ENCODE assay signal across 9 cellular contexts in the genomic region with DNA sequence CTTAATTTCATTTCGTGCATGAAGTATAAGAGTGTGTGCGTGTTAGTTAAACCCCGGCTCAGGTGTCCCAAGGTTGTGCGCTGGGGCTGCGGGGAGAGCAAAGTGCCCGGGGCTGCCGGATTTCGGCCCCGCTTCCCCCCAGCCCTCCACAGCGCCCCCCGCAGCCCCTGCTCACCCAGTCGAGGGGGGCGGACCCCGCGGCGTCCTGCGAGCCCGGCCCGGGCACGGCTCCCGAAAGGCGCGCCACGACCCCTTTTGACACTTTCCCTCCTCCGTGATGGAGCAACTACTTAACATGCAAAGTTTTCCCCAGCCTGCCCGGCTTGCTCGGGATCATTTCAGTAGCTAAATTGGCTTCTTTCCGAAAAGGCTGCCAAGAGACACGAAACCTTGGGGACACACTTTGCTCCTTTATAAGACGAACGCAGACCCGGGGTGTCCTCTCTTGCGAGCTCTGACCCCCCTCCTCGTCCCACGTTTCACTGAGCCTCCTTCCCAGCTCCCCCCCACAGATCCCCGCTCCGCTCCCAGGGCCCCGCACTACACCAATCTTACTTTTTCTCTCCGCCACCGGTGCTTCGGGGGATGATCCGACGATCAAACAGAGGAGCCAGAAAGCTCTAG. TPM values are rescaled to one million over a fixed set of nuclear protein-coding genes. Genes with fewer than 3 reads are reported as not detected.
A peak's percentile ranks its signal among the peaks of the same experiment; 100 is the strongest.
DNase-seq lines count a peak whose midpoint lies in the region; ATAC-seq and TF ChIP-seq lines count a peak whose summit lies in the region.
"Had no signal": no experiment of that assay in that cellular context is flagged by ENCODE, and none has a peak within 500 bp of the region (broad histone marks: within the 10 kb centered on the region; RNA-seq: fewer than 3 reads in every experiment).

No MANE protein-coding gene starts in this region.

- H3K9ac ChIP-seq in Loucy (ENCODE audit: low read depth, low read length, poor library complexity, severe bottlenecking) (peak overlapping the region; percentile 30), iPS-18a (ENCODE audit: low read length) (peak overlapping the region; percentile 13), skeletal muscle tissue (ENCODE audit: low read depth in 1 of 3, low read length in 3 of 3) (peak overlapping the region; percentile 70 to 77 (median 75))
- H3K9ac ChIP-seq: KMS-11 had no signal

- ATAC-seq in GM21825 (IDR thresholded peaks at IDR 0.05; ENCODE audit: unreplicated experiment): no peak
- no peak for ATAC-seq in GM21529 (IDR thresholded peaks at IDR 0.05; ENCODE audit: unreplicated experiment)
- ATAC-seq in HG03457 (IDR thresholded peaks at IDR 0.05; ENCODE audit: unreplicated experiment): no peak

- no peaks in the 10 kb centered on the region for H3K9me2 ChIP-seq in Loucy (replicated peaks; ENCODE audit: low read depth, low read length)

- no peaks in the 10 kb centered on the region for H3K36me3 ChIP-seq in Loucy (ENCODE audit: insufficient read depth, low read length)
- H3K36me3 ChIP-seq in ascending aorta: no peaks in the 10 kb centered on the region
- H3K36me3 ChIP-seq in iPS-18a (ENCODE audit: control insufficient read depth, low read depth, low read length): no peaks in the 10 kb centered on the region
- no peaks in the 10 kb centered on the region for H3K36me3 ChIP-seq in skeletal muscle tissue (ENCODE audit: control insufficient read depth in 3 of 3, insufficient read depth in 3 of 3, low read length in 3 of 3)

- H3K79me2 ChIP-seq in Loucy (ENCODE audit: insufficient read depth, low read length): no peaks in the 10 kb centered on the region; the same call in 1 of the 2 replicates

- peak overlapping the region; percentile 76 for H3K4me2 ChIP-seq in Loucy (ENCODE audit: low read depth, low read length, poor library complexity, severe bottlenecking)

- H3K27me3 ChIP-seq in Loucy (ENCODE audit: insufficient read depth, low read length, poor library complexity, severe bottlenecking): no peaks in the 10 kb centered on the region
- no peaks in the 10 kb centered on the region for H3K27me3 ChIP-seq in ascending aorta
- peaks cover 33% of the 10 kb centered on the region for H3K27me3 ChIP-seq in iPS-18a (ENCODE audit: control insufficient read depth, insufficient read depth, low read length)
- H3K27me3 ChIP-seq in skeletal muscle tissue (ENCODE audit: control insufficient read depth in 3 of 3, insufficient read depth in 3 of 3, low read length in 3 of 3): no peaks in the 10 kb centered on the region

- intact Hi-C loops in ascending aorta (cut with DNase I): loop anchor here (1.0 kb wide), 1 partner anchor 40 kb away; the partner anchor contains the start of gene KPNA2

- H3F3A ChIP-seq in Loucy (ENCODE audit: low read depth): no peaks in the 10 kb centered on the region

- no peaks in the 10 kb centered on the region for H4K20me1 ChIP-seq in Loucy (ENCODE audit: insufficient read depth, low read length, poor library complexity, severe bottlenecking)

- H3K9me3 ChIP-seq in Loucy (ENCODE audit: insufficient read depth, low read depth, low read length) (no peaks in the 10 kb centered on the region), ascending aorta (no peaks in the 10 kb centered on the region), iPS-18a (ENCODE audit: control insufficient read depth, low read depth, low read length) (no peaks in the 10 kb centered on the region), skeletal muscle tissue (ENCODE audit: control insufficient read depth in 3 of 3, low read length in 3 of 3) (no peaks in the 10 kb centered on the region)

- H2AFZ ChIP-seq in Loucy (ENCODE audit: low read length): peak overlapping the region; percentile 13; the same call in 1 of the 2 replicates

- H3K4me3 ChIP-seq in Loucy (ENCODE audit: low read length, poor library complexity, severe bottlenecking) (peak overlapping the region; percentile 97), ascending aorta (peak overlapping the region; percentile 64 to 91), iPS-18a (ENCODE audit: low read length) (peak overlapping the region; percentile 70), skeletal muscle tissue (ENCODE audit: low read length in 3 of 3) (peak overlapping the region; percentile 73 to 91 (median 74))

- peaks cover 10% of the 10 kb centered on the region for H3K4me1 ChIP-seq in Loucy (ENCODE audit: insufficient read depth, low read length, poor library complexity, severe bottlenecking)
- peaks cover 4 to 9% of the 10 kb centered on the region in 2 donors for H3K4me1 ChIP-seq in ascending aorta
- peaks cover 18% of the 10 kb centered on the region for H3K4me1 ChIP-seq in iPS-18a (ENCODE audit: control insufficient read depth, low read depth, low read length)
- H3K4me1 ChIP-seq in skeletal muscle tissue (ENCODE audit: control insufficient read depth in 3 of 3, insufficient read depth in 3 of 3, low read length in 3 of 3): peaks cover 16 to 21% (median 18%) of the 10 kb centered on the region in 3 donors

- TF ChIP-seq CTCF in Loucy (conservative IDR thresholded peaks at IDR 0.05; ENCODE audit: low read length): 0 out of 2 replicates have a peak, but pooled peaks have one; percentile 12
- TF ChIP-seq CTCF in ascending aorta (IDR thresholded peaks at IDR 0.05): no peak

- peak; percentile 4 for DNase-seq in COLO668 (lab: John Stamatoyannopoulos, UW; ENCODE audit: unreplicated experiment)
- peak in 1 of 2 donors; percentile 65 for DNase-seq in ascending aorta (ENCODE audit: low spot score in 2 of 2)

- peak overlapping the region; percentile 1 to 42 for H3K27ac ChIP-seq in ascending aorta
- no peak overlapping the region for H3K27ac ChIP-seq in iPS-18a (ENCODE audit: low read length)
- H3K27ac ChIP-seq in skeletal muscle tissue (ENCODE audit: low read depth, low read length): peak overlapping the region; percentile 58
- H3K27ac ChIP-seq: KMS-11 had no signal

RNA-seq across cellular contexts. Expression of gene C17orf58, which starts 0.6 kb away (rescaled TPM):
- total RNA-seq in ascending aorta (3.2 TPM), skeletal muscle tissue (12.0 TPM)

RNA-seq across cellular contexts. Expression of gene KPNA2, which starts 39.9 kb away (rescaled TPM):
- total RNA-seq in ascending aorta (11.6 TPM), skeletal muscle tissue (31.3 TPM)

Comparison
In these comparisons a context has a peak if more than half of its experiments do, and no peak if none do; other contexts are left out.
1. H3K9ac ChIP-seq: peak in every context shown above with its lines; median percentile 75 in skeletal muscle tissue; 30 in Loucy; 13 in iPS-18a.